8 cellular contexts compared by ENCODE assay signal in genomic region chr7:5426226-5426475, GRCh38. TPM values are rescaled to one million over a fixed set of nuclear protein-coding genes. Genes with fewer than 3 reads are reported as not detected.
DNase-seq lines count a peak whose midpoint lies in the region; ATAC-seq and TF ChIP-seq lines count a peak whose summit lies in the region.

No MANE protein-coding gene starts in this region.

- H3K27me3 ChIP-seq in SJSA1 (replicated peaks) (no peaks in the 10 kb centered on the region), gastroesophageal sphincter (no peaks in the 10 kb centered on the region)

- no peak for ATAC-seq in gastroesophageal sphincter

- peaks cover 18% of the 10 kb centered on the region for H3K36me3 ChIP-seq in SJSA1
- H3K36me3 ChIP-seq in gastroesophageal sphincter = no peaks in the 10 kb centered on the region

- 0% methylated on average over 8 to 13 of the region's 13 CpGs for WGBS in gastroesophageal sphincter (ENCODE audit: low coverage in 1 of 2), 2 donors

- TF ChIP-seq EP300 in gastroesophageal sphincter (IDR thresholded peaks at IDR 0.05) = no peak

- TF ChIP-seq POLR2A in gastroesophageal sphincter (IDR thresholded peaks at IDR 0.05) = no peak

- H3K27ac ChIP-seq in SJSA1 = peak overlapping the region; percentile 81
- H3K27ac ChIP-seq in gastroesophageal sphincter = peak overlapping the region; percentile 92 to 100 (median 100)
- peak overlapping the region; percentile 74 to 100 (median 98) for H3K27ac ChIP-seq in skin epidermis

- H3K9me3 ChIP-seq in SJSA1 (replicated peaks) (no peaks in the 10 kb centered on the region; the same call in 1 of the 2 replicates), gastroesophageal sphincter (no peaks in the 10 kb centered on the region)

- H3K4me1 ChIP-seq in SJSA1 (replicated peaks) (peaks cover 18% of the 10 kb centered on the region), gastroesophageal sphincter (peaks cover 0 to 37% (median 12%) of the 10 kb centered on the region in 3 donors)

- DNase-seq in NCI-H1092 treated with DMSO at 0.1 percent for 48 hours (lab: John Stamatoyannopoulos, UW) (peak; percentile 87), NCI-H1092 (lab: John Stamatoyannopoulos, UW) (no peak), SJSA1 (ENCODE audit: low read depth in 1 of 2, low spot score in 2 of 2) (no peak), NCI-H187 treated with DMSO at 0.1 percent for 48 hours (lab: John Stamatoyannopoulos, UW) (no peak), germinal center (ENCODE audit: low spot score) (no peak), NCI-H82 treated with DMSO at 0.1 percent for 48 hours (lab: John Stamatoyannopoulos, UW; ENCODE audit: unreplicated experiment) (no peak)

- no peak for TF ChIP-seq CTCF in gastroesophageal sphincter (IDR thresholded peaks at IDR 0.05)

- H3K4me3 ChIP-seq in SJSA1 (peak overlapping the region; percentile 60), gastroesophageal sphincter (peak overlapping the region; percentile 89 to 98), skin epidermis (peak overlapping the region; percentile 50 to 96 (median 75))

RNA-seq across cellular contexts. Expression of gene TNRC18, which starts 2.5 kb away (rescaled TPM):
- total RNA-seq in SJSA1 (2014; rRNA removed; shearing (Covaris generic)) = 19.8 and 28.4 TPM in 2 replicates
- 100 to 1,000 TPM in 3 of 4 donors, 10 to 100 TPM in 1; 87.6 to 218 (median 124) TPM for total RNA-seq in gastroesophageal sphincter
